In genomic region chr1:75233302-75233929, GRCh38 we compare ENCODE assay signal across 8 cellular contexts.
DNase-seq lines count a peak whose midpoint lies in the region; ATAC-seq lines count a peak whose summit lies in the region.

No MANE protein-coding gene starts in this region.

- in situ Hi-C loops in T47D (cut with HindIII; ENCODE audit: low pct_unique_long_range_greater_than_20kb, low sequenced_read_pairs) = no loop called here

- ATAC-seq in GM19397 (IDR thresholded peaks at IDR 0.05; ENCODE audit: unreplicated experiment) (peak; percentile 83), HG03175 (IDR thresholded peaks at IDR 0.05; ENCODE audit: unreplicated experiment) (peak; percentile 95), memory B cell (ENCODE audit: low read depth) (peak; percentile 86)

- no peak overlapping the region for H3K27ac Mint-ChIP-seq in memory B cell

- H3K4me1 Mint-ChIP-seq in memory B cell = no peaks in the 10 kb centered on the region

- H3K4me3 Mint-ChIP-seq in memory B cell = no peak overlapping the region

- H3K27me3 Mint-ChIP-seq in memory B cell = peaks cover 1% of the 10 kb centered on the region

- H3K9me3 Mint-ChIP-seq in memory B cell = no peaks in the 10 kb centered on the region

- H3K36me3 Mint-ChIP-seq in memory B cell = no peaks in the 10 kb centered on the region

- peak; percentile 73 for DNase-seq in DMS53 treated with DMSO at 0.1 percent for 48 hours (lab: John Stamatoyannopoulos, UW; ENCODE audit: unreplicated experiment)
- DNase-seq in NCI-H510A (lab: John Stamatoyannopoulos, UW) = peak; percentile 3
- peak; percentile 1 to 60 for DNase-seq in T47D (ENCODE audit: low read depth in 1 of 2, low spot score in 1 of 2)
- peak in 1 of 2 donors; percentile 27 for DNase-seq in memory B cell (ENCODE audit: low spot score in 2 of 2)
- no peak for DNase-seq in stimulated activated CD8-positive, alpha-beta memory T cell treated with anti-CD3 and anti-CD28 coated beads, Interleukin-4, amount 100 ng/mL, for 48 hours
- no peak for DNase-seq in islet precursor cell

Comparison
In these comparisons a context has a peak if more than half of its experiments do, and no peak if none do; other contexts are left out.
1. DNase-seq: peak in DMS53 treated with DMSO at 0.1 percent for 48 hours (single experiment), NCI-H510A (single experiment) and T47D (2 of 2); none in stimulated activated CD8-positive, alpha-beta memory T cell treated with anti-CD3 and anti-CD28 coated beads, Interleukin-4, amount 100 ng/mL, for 48 hours (single experiment) and islet precursor cell (single experiment).
2. Peak in every context shown above with its lines, with median percentiles within 50 percentile points of each other: ATAC-seq.